Comparison of ENCODE assay signal across 8 cellular contexts in genomic region chr6:158536891-158537798, GRCh38. TPM values are rescaled to one million over a fixed set of nuclear protein-coding genes. Genes with fewer than 3 reads are reported as not detected.
DNase-seq lines count a peak whose midpoint lies in the region; ATAC-seq and TF ChIP-seq lines count a peak whose summit lies in the region.

No MANE protein-coding gene starts in this region.

- peak; percentile 75 for ATAC-seq in activated T-cell treated with anti-CD3 and anti-CD28 coated beads, Interleukin-2, amount 50 U/mL, for 4 hours
- ATAC-seq in HG03469 (IDR thresholded peaks at IDR 0.05; ENCODE audit: unreplicated experiment) (no peak), HG02610 (IDR thresholded peaks at IDR 0.05; ENCODE audit: unreplicated experiment) (no peak)

- H3K27me3 Mint-ChIP-seq in activated T-cell treated with anti-CD3 and anti-CD28 coated beads, Interleukin-2, amount 50 U/mL, for 4 hours (ENCODE audit: low read depth) = peaks cover 34% of the 10 kb centered on the region
- H3K27me3 Mint-ChIP-seq in glutamatergic neuron (ENCODE audit: unreplicated experiment) = peaks cover 2% of the 10 kb centered on the region

- intact Hi-C loops in posterior vena cava (cut with DNase I) = no loop called here

- DNase-seq in DMS153 treated with DMSO at 0.1 percent for 48 hours (lab: John Stamatoyannopoulos, UW; ENCODE audit: unreplicated experiment) = peak; percentile 62
- peak; percentile 44 to 50 for DNase-seq in NCI-H1930 (lab: John Stamatoyannopoulos, UW)
- no peak for DNase-seq in activated T-cell treated with anti-CD3 and anti-CD28 coated beads, Interleukin-2, amount 50 U/mL, for 4 hours
- peak; percentile 82 for DNase-seq in glutamatergic neuron
- peak; percentile 77 for DNase-seq in posterior vena cava (ENCODE audit: low spot score)
- no peak for DNase-seq in mucosa of gallbladder (ENCODE audit: low spot score)

- peak overlapping the region; percentile 42 for H3K4me3 Mint-ChIP-seq in activated T-cell treated with anti-CD3 and anti-CD28 coated beads, Interleukin-2, amount 50 U/mL, for 4 hours
- peak overlapping the region; percentile 89 for H3K4me3 Mint-ChIP-seq in glutamatergic neuron (ENCODE audit: unreplicated experiment)

- peaks cover 3% of the 10 kb centered on the region for H3K4me1 Mint-ChIP-seq in activated T-cell treated with anti-CD3 and anti-CD28 coated beads, Interleukin-2, amount 50 U/mL, for 4 hours (ENCODE audit: low read depth)
- H3K4me1 Mint-ChIP-seq in glutamatergic neuron (ENCODE audit: low read depth, unreplicated experiment) = peaks cover 25% of the 10 kb centered on the region

- H3K27ac Mint-ChIP-seq in glutamatergic neuron (ENCODE audit: unreplicated experiment) = peak overlapping the region; percentile 84

- TF ChIP-seq CTCF in glutamatergic neuron (IDR thresholded peaks at IDR 0.05; ENCODE audit: partially characterized antibody, unreplicated experiment) = no peak

- no peaks in the 10 kb centered on the region for H3K36me3 Mint-ChIP-seq in activated T-cell treated with anti-CD3 and anti-CD28 coated beads, Interleukin-2, amount 50 U/mL, for 4 hours (ENCODE audit: insufficient read depth)
- H3K36me3 Mint-ChIP-seq in glutamatergic neuron (ENCODE audit: unreplicated experiment) = peaks cover 7% of the 10 kb centered on the region

- peaks cover 8% of the 10 kb centered on the region for H3K9me3 Mint-ChIP-seq in activated T-cell treated with anti-CD3 and anti-CD28 coated beads, Interleukin-2, amount 50 U/mL, for 4 hours
- H3K9me3 Mint-ChIP-seq in glutamatergic neuron (ENCODE audit: unreplicated experiment) = peaks cover 9% of the 10 kb centered on the region

RNA-seq across cellular contexts. Expression of gene TMEM181, which starts 22.7 kb away (rescaled TPM):
- total RNA-seq in activated T-cell treated with anti-CD3 and anti-CD28 coated beads, Interleukin-2, amount 50 U/mL, for 4 hours = 10 to 100 TPM; 11.4 to 13.2 (median 12.0) TPM
- total RNA-seq in glutamatergic neuron (ENCODE audit: unreplicated experiment) (44.3 TPM), posterior vena cava (10 to 100 TPM; 24.1 to 30.4 TPM), mucosa of gallbladder (37.9 TPM)

Comparison
In these comparisons a context has a peak if more than half of its experiments do, and no peak if none do; other contexts are left out.
1. DNase-seq: peak in DMS153 treated with DMSO at 0.1 percent for 48 hours (single experiment), NCI-H1930 (2 of 2), glutamatergic neuron (single experiment) and posterior vena cava (single experiment); none in activated T-cell treated with anti-CD3 and anti-CD28 coated beads, Interleukin-2, amount 50 U/mL, for 4 hours (single experiment) and mucosa of gallbladder (single experiment).
2. ATAC-seq: peak in activated T-cell treated with anti-CD3 and anti-CD28 coated beads, Interleukin-2, amount 50 U/mL, for 4 hours (2 of 2); none in HG03469 (single experiment) and HG02610 (single experiment).